Comparison of ENCODE assay signal across 23 cellular contexts in the genomic region with DNA sequence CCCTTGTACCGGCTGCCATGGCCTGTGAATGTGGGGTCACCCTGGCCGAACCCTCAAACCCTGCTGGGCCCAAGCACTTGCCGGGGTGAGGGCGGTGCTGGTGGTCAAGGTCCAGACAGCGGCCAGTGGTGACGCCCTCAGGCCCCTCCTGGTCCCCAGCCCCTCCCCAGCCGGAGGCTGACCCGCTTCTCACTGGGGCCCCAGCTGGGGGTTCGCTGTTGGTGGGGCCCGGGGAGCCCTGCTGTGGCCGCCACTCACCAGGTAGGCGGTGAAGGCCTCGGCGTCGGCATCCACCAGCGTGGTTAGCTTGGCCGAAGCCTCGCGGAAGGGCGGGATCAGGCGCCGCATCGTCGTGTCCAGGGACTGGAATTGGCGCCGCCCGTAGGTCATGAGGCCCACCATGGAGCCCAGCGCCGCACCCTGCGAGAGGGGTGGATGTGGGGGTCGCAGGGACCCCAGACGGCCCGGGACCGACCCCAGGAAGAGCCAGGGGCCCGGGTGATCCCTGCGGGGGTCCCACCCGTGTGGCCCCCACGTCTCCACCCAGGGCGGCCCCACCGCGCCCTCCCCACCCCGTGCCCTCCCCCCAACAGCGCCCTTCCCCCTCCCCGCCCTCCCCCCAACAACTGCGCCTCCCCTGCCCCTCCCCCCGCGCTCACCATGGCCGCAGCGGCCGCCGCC. TPM values are rescaled to one million over a fixed set of nuclear protein-coding genes. Genes with fewer than 3 reads are reported as not detected.
DNase-seq lines count a peak whose midpoint lies in the region; ATAC-seq and TF ChIP-seq lines count a peak whose summit lies in the region.
"Had no signal": no experiment of that assay in that cellular context is flagged by ENCODE, and none has a peak within 500 bp of the region (broad histone marks: within the 10 kb centered on the region; RNA-seq: fewer than 3 reads in every experiment).

No MANE protein-coding gene starts in this region.

- 93 to 94% methylated on average over 39 to 51 of the region's 51 CpGs for WGBS in aorta, 2 donors

- H3K4me1 ChIP-seq in osteoblast (ENCODE audit: insufficient read depth, low read length) (peaks cover 4% of the 10 kb centered on the region), aorta (ENCODE audit: control insufficient read depth in 1 of 2, insufficient read depth in 2 of 2, low read length in 2 of 2) (no peaks in the 10 kb centered on the region)
- H3K4me1 ChIP-seq: Peyer's patch had no signal

- POLR2A ChIA-PET in HEK293T (lab: Yijun Ruan, JAX), result no interaction called here

- H3K27me3 Mint-ChIP-seq in stimulated activated naive CD8-positive, alpha-beta T cell treated with anti-CD3 and anti-CD28 coated beads, Interleukin-15, amount 100 ng/mL, for 72 hours, result peaks cover 4% of the 10 kb centered on the region
- H3K27me3 Mint-ChIP-seq in effector memory CD8-positive, alpha-beta T cell, result peaks cover 3 to 8% of the 10 kb centered on the region in 2 donors

- no peak overlapping the region for H3K4me2 ChIP-seq in osteoblast (ENCODE audit: insufficient read depth, low read length)
- H3K4me2 ChIP-seq: SK-N-SH had no signal

- H3K79me2 ChIP-seq in osteoblast (ENCODE audit: insufficient read depth, low read length), result no peaks in the 10 kb centered on the region

- H3K4me1 Mint-ChIP-seq in stimulated activated naive CD8-positive, alpha-beta T cell treated with anti-CD3 and anti-CD28 coated beads, Interleukin-15, amount 100 ng/mL, for 72 hours, result peaks cover 34% of the 10 kb centered on the region
- peaks cover 7 to 8% of the 10 kb centered on the region in 2 donors for H3K4me1 Mint-ChIP-seq in effector memory CD8-positive, alpha-beta T cell (ENCODE audit: low read depth in 2 of 2)

- H3K4me3 Mint-ChIP-seq in stimulated activated naive CD8-positive, alpha-beta T cell treated with anti-CD3 and anti-CD28 coated beads, Interleukin-15, amount 100 ng/mL, for 72 hours, result no peak overlapping the region
- no peak overlapping the region for H3K4me3 Mint-ChIP-seq in effector memory CD8-positive, alpha-beta T cell

- no peak overlapping the region for H2AFZ ChIP-seq in osteoblast (ENCODE audit: low read length)

- H3K27ac ChIP-seq in osteoblast (ENCODE audit: low read depth, low read length) (no peak overlapping the region), aorta (ENCODE audit: low read depth in 1 of 2, low read length in 2 of 2) (no peak overlapping the region)
- H3K27ac ChIP-seq: brain microvascular endothelial cell, C4-2B, coronary artery, HL-60, Peyer's patch, suprapubic skin, vagina had no signal

- CTCF ChIA-PET in HEK293T (lab: Yijun Ruan, JAX), result no interaction called here

- intact Hi-C loops in aorta (cut with DNase I), result no loop called here

- no peaks in the 10 kb centered on the region for H4K20me1 ChIP-seq in osteoblast (ENCODE audit: insufficient read depth, low read length)

- H3K4me3 ChIP-seq in osteoblast (ENCODE audit: insufficient read depth, low read length) (no peak overlapping the region), aorta (ENCODE audit: low read length in 2 of 2) (no peak overlapping the region)
- H3K4me3 ChIP-seq: coronary artery, Peyer's patch, suprapubic skin, vagina had no signal

- no peak for TF ChIP-seq CTCF in osteoblast (IDR thresholded peaks at IDR 0.05; ENCODE audit: extremely low read depth, low read depth, low read length)

- DNase-seq in stimulated activated naive CD8-positive, alpha-beta T cell treated with anti-CD3 and anti-CD28 coated beads, Interleukin-15, amount 100 ng/mL, for 72 hours, result no peak
- DNase-seq in stimulated activated naive CD8-positive, alpha-beta T cell treated with anti-CD3 and anti-CD28 coated beads, Interleukin-15, Interleukin-2, amounts not matched to agents 100 U/mL and 50 U/mL, for 24 hours, result no peak
- DNase-seq in effector memory CD8-positive, alpha-beta T cell, result no peak
- DNase-seq in osteoblast (ENCODE audit: insufficient read length, low spot score, missing footprints) (peak; percentile 30), aorta (peak; percentile 46 to 75), HEK293T (ENCODE audit: extremely low spot score) (no peak)
- no peak for DNase-seq in activated CD8-positive, alpha-beta memory T cell treated with anti-CD3 and anti-CD28 coated beads, Interleukin-2, amount 50 U/mL, for 4 hours
- DNase-seq in stimulated activated CD4-positive, alpha-beta T cell treated with anti-CD3 and anti-CD28 coated beads, Interleukin-2, amount 100 ng/mL, for 48 hours, result no peak
- DNase-seq: ACHN; activated CD4-positive, alpha-beta T cell treated with anti-CD3 and anti-CD28 coated beads, Interleukin-2, amount 50 U/mL, for 4 hours; activated effector memory CD4-positive, alpha-beta T cell treated with anti-CD3 and anti-CD28 coated beads, Interleukin-2, amount 50 U/mL, for 16 hours; brain microvascular endothelial cell; GOT3; NCI-H1417 treated with DMSO at 0.1 percent for 48 hours; retina; SK-N-SH had no signal

- ATAC-seq in stimulated activated naive CD8-positive, alpha-beta T cell treated with anti-CD3 and anti-CD28 coated beads, Interleukin-15, amount 100 ng/mL, for 72 hours, result peak; percentile 41
- ATAC-seq in stimulated activated naive CD8-positive, alpha-beta T cell treated with anti-CD3 and anti-CD28 coated beads, Interleukin-15, Interleukin-2, amounts not matched to agents 100 U/mL and 50 U/mL, for 24 hours, result no peak
- no peak for ATAC-seq in effector memory CD8-positive, alpha-beta T cell (replicated peaks)
- ATAC-seq in aorta (ENCODE audit: low FRiP score), result no peak

- no peaks in the 10 kb centered on the region for H3K36me3 ChIP-seq in osteoblast (ENCODE audit: insufficient read depth, low read length)
- H3K36me3 ChIP-seq in aorta (ENCODE audit: control insufficient read depth in 1 of 2, insufficient read depth in 2 of 2, low read length in 1 of 2), result no peaks in the 10 kb centered on the region
- H3K36me3 ChIP-seq: brain microvascular endothelial cell, Peyer's patch, suprapubic skin, vagina had no signal

- H3K9me3 ChIP-seq in osteoblast (ENCODE audit: low read depth, low read length), result no peaks in the 10 kb centered on the region
- no peaks in the 10 kb centered on the region for H3K9me3 ChIP-seq in aorta (ENCODE audit: control insufficient read depth, low read length)
- H3K9me3 ChIP-seq: Peyer's patch, SK-N-SH, suprapubic skin, vagina had no signal

- no peaks in the 10 kb centered on the region for H3K9me3 Mint-ChIP-seq in stimulated activated naive CD8-positive, alpha-beta T cell treated with anti-CD3 and anti-CD28 coated beads, Interleukin-15, amount 100 ng/mL, for 72 hours
- H3K9me3 Mint-ChIP-seq in effector memory CD8-positive, alpha-beta T cell, result no peaks in the 10 kb centered on the region

- no peak overlapping the region for H3K27ac Mint-ChIP-seq in stimulated activated naive CD8-positive, alpha-beta T cell treated with anti-CD3 and anti-CD28 coated beads, Interleukin-15, amount 100 ng/mL, for 72 hours
- peak overlapping the region; percentile 87 to 95 for H3K27ac Mint-ChIP-seq in effector memory CD8-positive, alpha-beta T cell

- H3K27me3 ChIP-seq in osteoblast (ENCODE audit: insufficient read depth, low read length) (peaks cover 2% of the 10 kb centered on the region), aorta (ENCODE audit: control insufficient read depth in 1 of 2, insufficient read depth in 2 of 2, low read length in 1 of 2) (no peaks in the 10 kb centered on the region)
- H3K27me3 ChIP-seq: brain microvascular endothelial cell, Peyer's patch, suprapubic skin, vagina had no signal

- H3K36me3 Mint-ChIP-seq in effector memory CD8-positive, alpha-beta T cell (ENCODE audit: insufficient read depth), result no peaks in the 10 kb centered on the region

TF ChIP-seq in HEK293T, 16 proteins besides CTCF, POLR2A, EP300 and RAD21:
- TF ChIP-seq FOXK2 (IDR thresholded peaks at IDR 0.05) (no peak), CTBP1 (IDR thresholded peaks at IDR 0.05; ENCODE audit: borderline replicate concordance) (no peak), LEF1 (IDR thresholded peaks at IDR 0.05; ENCODE audit: borderline replicate concordance) (no peak), SUZ12 (IDR thresholded peaks at IDR 0.05) (no peak), ZNF384 (IDR thresholded peaks at IDR 0.05) (no peak), NFRKB (IDR thresholded peaks at IDR 0.05) (no peak), FOXA1 (IDR thresholded peaks at IDR 0.05) (no peak), BHLHE40 (IDR thresholded peaks at IDR 0.05; ENCODE audit: borderline replicate concordance) (no peak), SP1 (IDR thresholded peaks at IDR 0.05) (no peak)

RNA-seq across cellular contexts. Expression of gene FTCD, which starts 10.1 kb away (rescaled TPM):
- total RNA-seq in osteoblast (0.29 and 0.36 TPM in 2 replicates), aorta (1 to 10 TPM; 1.1 to 2.6 TPM)
- 1 to 10 TPM in 1 of 2 donors, under 1 TPM in 1; 0.50 to 8.7 TPM for polyA plus RNA-seq in aorta
- total RNA-seq: M059J, suprapubic skin, vagina had no signal

RNA-seq across cellular contexts. Expression of gene SPATC1L, which starts 39.0 kb away (rescaled TPM):
- 3.2 and 6.9 TPM in 2 replicates for total RNA-seq in osteoblast
- total RNA-seq in aorta, result 10 to 100 TPM in 1 of 2 donors, 1 to 10 TPM in 1; 5.2 to 12.4 TPM
- 10 to 100 TPM in 1 of 2 donors, 1 to 10 TPM in 1; 2.4 to 47.9 TPM for polyA plus RNA-seq in aorta

RNA-seq across cellular contexts. Expression of gene COL6A2, which starts 47.4 kb away (rescaled TPM):
- total RNA-seq in osteoblast (1,184 and 1,265 TPM in 2 replicates), aorta (1,000 to 10,000 TPM; 1,386 to 1,431 TPM)
- 1,000 to 10,000 TPM in 1 of 2 donors, 100 to 1,000 TPM in 1; 335 to 3,611 TPM for polyA plus RNA-seq in aorta

Comparison
In these comparisons a context has a peak if more than half of its experiments do, and no peak if none do; other contexts are left out.
1. DNase-seq: peak in osteoblast (single experiment) and aorta (2 of 2); none in stimulated activated naive CD8-positive, alpha-beta T cell treated with anti-CD3 and anti-CD28 coated beads, Interleukin-15, amount 100 ng/mL, for 72 hours (0 of 2), stimulated activated naive CD8-positive, alpha-beta T cell treated with anti-CD3 and anti-CD28 coated beads, Interleukin-15, Interleukin-2, amounts not matched to agents 100 U/mL and 50 U/mL, for 24 hours (single experiment), effector memory CD8-positive, alpha-beta T cell (0 of 3), activated CD8-positive, alpha-beta memory T cell treated with anti-CD3 and anti-CD28 coated beads, Interleukin-2, amount 50 U/mL, for 4 hours (single experiment), HEK293T (single experiment) and stimulated activated CD4-positive, alpha-beta T cell treated with anti-CD3 and anti-CD28 coated beads, Interleukin-2, amount 100 ng/mL, for 48 hours (0 of 2).
2. H3K27ac Mint-ChIP-seq: peak in effector memory CD8-positive, alpha-beta T cell (2 of 2); none in stimulated activated naive CD8-positive, alpha-beta T cell treated with anti-CD3 and anti-CD28 coated beads, Interleukin-15, amount 100 ng/mL, for 72 hours (0 of 2).